Comparison of ENCODE assay signal across 5 cellular contexts in genomic region chr1:228164561-228165371, GRCh38. TPM values are rescaled to one million over a fixed set of nuclear protein-coding genes. Genes with fewer than 3 reads are reported as not detected.
DNase-seq lines count a peak whose midpoint lies in the region; ATAC-seq lines count a peak whose summit lies in the region.

No MANE protein-coding gene starts in this region.

- DNase-seq in activated naive CD8-positive, alpha-beta T cell treated with anti-CD3 and anti-CD28 coated beads, Interleukin-2, amount 10 ng/mL, durations not matched to agents 7 days and 5 days: no peak
- DNase-seq in naive B cell: no peak
- no peak for DNase-seq in hepatic stellate cell (ENCODE audit: low spot score)

- no peaks in the 10 kb centered on the region for H3K9me3 Mint-ChIP-seq in activated naive CD8-positive, alpha-beta T cell treated with anti-CD3 and anti-CD28 coated beads, Interleukin-2, amount 10 ng/mL, durations not matched to agents 7 days and 5 days
- no peaks in the 10 kb centered on the region for H3K9me3 Mint-ChIP-seq in naive B cell

- POLR2A ChIA-PET in activated naive CD8-positive, alpha-beta T cell treated with anti-CD3 and anti-CD28 coated beads, Interleukin-2, amount 10 ng/mL, durations not matched to agents 7 days and 5 days (lab: Charles Lee): interaction anchor here (1.0 to 3.3 kb wide), 14 partner anchors 8 to 322 kb away, joined by 3 to 62 read pairs (median 7); partner anchors contain the start of genes ARF1, GUK1, MRPL55 and TRIM11

- H3K4me1 Mint-ChIP-seq in activated naive CD8-positive, alpha-beta T cell treated with anti-CD3 and anti-CD28 coated beads, Interleukin-2, amount 10 ng/mL, durations not matched to agents 7 days and 5 days: peaks cover 34% of the 10 kb centered on the region
- peaks cover 27 to 41% (median 34%) of the 10 kb centered on the region in 3 donors for H3K4me1 Mint-ChIP-seq in naive B cell

- peak overlapping the region; percentile 94 for H3K4me3 Mint-ChIP-seq in activated naive CD8-positive, alpha-beta T cell treated with anti-CD3 and anti-CD28 coated beads, Interleukin-2, amount 10 ng/mL, durations not matched to agents 7 days and 5 days
- H3K4me3 Mint-ChIP-seq in naive B cell: peak overlapping the region; percentile 86 to 97 (median 92)

- ATAC-seq in HG03342 (IDR thresholded peaks at IDR 0.05; ENCODE audit: unreplicated experiment): peak; percentile 0
- ATAC-seq in activated naive CD8-positive, alpha-beta T cell treated with anti-CD3 and anti-CD28 coated beads, Interleukin-2, amount 10 ng/mL, durations not matched to agents 7 days and 5 days (ENCODE audit: low read depth): no peak
- ATAC-seq in naive B cell (ENCODE audit: low read depth in 2 of 2): no peak
- ATAC-seq in HG02852 (IDR thresholded peaks at IDR 0.05; ENCODE audit: unreplicated experiment): no peak

- no peaks in the 10 kb centered on the region for H3K27me3 Mint-ChIP-seq in activated naive CD8-positive, alpha-beta T cell treated with anti-CD3 and anti-CD28 coated beads, Interleukin-2, amount 10 ng/mL, durations not matched to agents 7 days and 5 days
- no peaks in the 10 kb centered on the region for H3K27me3 Mint-ChIP-seq in naive B cell

- H3K27ac Mint-ChIP-seq in activated naive CD8-positive, alpha-beta T cell treated with anti-CD3 and anti-CD28 coated beads, Interleukin-2, amount 10 ng/mL, durations not matched to agents 7 days and 5 days: peak overlapping the region; percentile 96
- peak overlapping the region; percentile 94 to 99 (median 98) for H3K27ac Mint-ChIP-seq in naive B cell

- no peaks in the 10 kb centered on the region for H3K36me3 Mint-ChIP-seq in activated naive CD8-positive, alpha-beta T cell treated with anti-CD3 and anti-CD28 coated beads, Interleukin-2, amount 10 ng/mL, durations not matched to agents 7 days and 5 days
- H3K36me3 Mint-ChIP-seq in naive B cell: no peaks in the 10 kb centered on the region

RNA-seq across cellular contexts. Expression of gene IBA57, which starts 0.8 kb away (rescaled TPM):
- 10 to 100 TPM in 1 of 2 experiments, 1 to 10 TPM in 1; 9.7 to 12.2 TPM for total RNA-seq in activated naive CD8-positive, alpha-beta T cell treated with anti-CD3 and anti-CD28 coated beads, Interleukin-2, amount 10 ng/mL, durations not matched to agents 7 days and 5 days
- 10 to 100 TPM in 1 of 6 donors, 1 to 10 TPM in 5; 2.0 to 11.7 (median 3.1) TPM for polyA plus RNA-seq in naive B cell (ENCODE audit: low read depth in 6 of 6)

RNA-seq across cellular contexts. Expression of gene GJC2, which starts 15.0 kb away (rescaled TPM):
- total RNA-seq in activated naive CD8-positive, alpha-beta T cell treated with anti-CD3 and anti-CD28 coated beads, Interleukin-2, amount 10 ng/mL, durations not matched to agents 7 days and 5 days: 1 to 10 TPM; 6.2 to 7.7 TPM
- not detected for polyA plus RNA-seq in naive B cell (ENCODE audit: low read depth in 6 of 6)

RNA-seq across cellular contexts. Expression of gene GUK1, which starts 24.7 kb away (rescaled TPM):
- total RNA-seq in activated naive CD8-positive, alpha-beta T cell treated with anti-CD3 and anti-CD28 coated beads, Interleukin-2, amount 10 ng/mL, durations not matched to agents 7 days and 5 days: 100 to 1,000 TPM; 289 to 327 TPM
- 100 to 1,000 TPM; 190 to 350 (median 220) TPM for polyA plus RNA-seq in naive B cell (ENCODE audit: low read depth in 6 of 6)

RNA-seq across cellular contexts. Expression of gene OBSCN, which starts 43.1 kb away (rescaled TPM):
- total RNA-seq in activated naive CD8-positive, alpha-beta T cell treated with anti-CD3 and anti-CD28 coated beads, Interleukin-2, amount 10 ng/mL, durations not matched to agents 7 days and 5 days: 10 to 100 TPM; 44.3 to 44.7 TPM
- polyA plus RNA-seq in naive B cell (ENCODE audit: low read depth in 6 of 6): 1 to 10 TPM in 5 of 6 donors, under 1 TPM in 1; 0.78 to 2.5 (median 1.5) TPM

RNA-seq across cellular contexts. Expression of gene MRPL55, which starts 55.7 kb away (rescaled TPM):
- total RNA-seq in activated naive CD8-positive, alpha-beta T cell treated with anti-CD3 and anti-CD28 coated beads, Interleukin-2, amount 10 ng/mL, durations not matched to agents 7 days and 5 days: 10 to 100 TPM; 53.6 to 53.7 TPM
- 100 to 1,000 TPM in 5 of 6 donors, 10 to 100 TPM in 1; 98.2 to 211 (median 121) TPM for polyA plus RNA-seq in naive B cell (ENCODE audit: low read depth in 6 of 6)
